Comparison of ENCODE assay signal across 1 cellular context in genomic region chr20:50551288-50551687, GRCh38.
TF ChIP-seq lines count a peak whose summit lies in the region.

No MANE protein-coding gene starts in this region.

TF ChIP-seq in GM12878, 131 proteins besides CTCF, POLR2A, EP300 and RAD21 (continued from another document):
- no peak for TF ChIP-seq MTA2 (IDR thresholded peaks at IDR 0.05; ENCODE audit: low read depth)
- TF ChIP-seq PRDM15 (CRISPR knock-in tag; IDR thresholded peaks at IDR 0.05): no peak
- TF ChIP-seq SRF (IDR thresholded peaks at IDR 0.05; ENCODE audit: low read depth in 2 of 2, low read length in 2 of 2): no peak
- no peak for TF ChIP-seq LARP7 (IDR thresholded peaks at IDR 0.05)
